17 cellular contexts compared by ENCODE assay signal in genomic region chr2:48319863-48320262, GRCh38. TPM values are rescaled to one million over a fixed set of nuclear protein-coding genes. Genes with fewer than 3 reads are reported as not detected.
DNase-seq lines count a peak whose midpoint lies in the region; ATAC-seq and TF ChIP-seq lines count a peak whose summit lies in the region.
"Had no signal": no experiment of that assay in that cellular context is flagged by ENCODE, and none has a peak within 500 bp of the region (broad histone marks: within the 10 kb centered on the region; RNA-seq: fewer than 3 reads in every experiment).

No MANE protein-coding gene starts in this region.

- H3K9me3 Mint-ChIP-seq in Caco-2 (ENCODE audit: unreplicated experiment): no peaks in the 10 kb centered on the region

- no peak overlapping the region for H3K4me3 Mint-ChIP-seq in Caco-2 (ENCODE audit: unreplicated experiment)

- peak in 1 of 2 experiments; percentile 13 for DNase-seq in HL-60 (ENCODE audit: low read depth in 1 of 2, low spot score in 1 of 2)
- DNase-seq in OCI-M1 (lab: John Stamatoyannopoulos, UW): peak; percentile 79
- no peak for DNase-seq in dorsolateral prefrontal cortex
- no peak for DNase-seq in breast epithelium (ENCODE audit: low spot score in 2 of 2)
- no peak for DNase-seq in Caco-2
- DNase-seq: activated CD4-positive, alpha-beta T cell treated with anti-CD3 and anti-CD28 coated beads for 1 hour; activated CD8-positive, alpha-beta memory T cell treated with anti-CD3 and anti-CD28 coated beads, Interleukin-2, amount 50 U/mL, for 48 hours; brain microvascular endothelial cell; NCI-H1092; NCI-H2171 treated with DMSO at 0.1 percent for 48 hours; NCI-H748 treated with DMSO at 0.1 percent for 48 hours; stimulated activated CD4-positive, alpha-beta T cell treated with anti-CD3 and anti-CD28 coated beads, Interleukin-2, amount 100 ng/mL, for 48 hours had no signal

- H3K4me1 ChIP-seq in BLaER1 treated with 17β-estradiol and CSF1 and Interleukin-3, amounts not matched to agents 10 nM and 100 nM: peaks cover 23 to 63% (median 47%) of the 10 kb centered on the region in 10 experiments
- no peaks in the 10 kb centered on the region for H3K4me1 ChIP-seq in breast epithelium
- peaks cover 11% of the 10 kb centered on the region for H3K4me1 ChIP-seq in Caco-2

- POLR2A ChIA-PET in Caco-2 (lab: Charles Lee): no interaction called here

- peaks cover 0 to 16% (median 10%) of the 10 kb centered on the region in 11 experiments; a peak in 15 of 22 replicates for H3K9me3 ChIP-seq in BLaER1 treated with 17β-estradiol and CSF1 and Interleukin-3, amounts not matched to agents 10 nM and 100 nM (replicated peaks in 1 of 11)
- H3K9me3 ChIP-seq in breast epithelium (no peaks in the 10 kb centered on the region), Caco-2 (no peaks in the 10 kb centered on the region)

- H4K20me1 ChIP-seq in BLaER1 treated with 17β-estradiol and CSF1 and Interleukin-3, amounts not matched to agents 10 nM and 100 nM: peaks cover 0 to 64% (median 28%) of the 10 kb centered on the region in 11 experiments; a peak in 13 of 22 replicates

- H3K4me1 Mint-ChIP-seq in Caco-2 (ENCODE audit: low read depth, unreplicated experiment): peaks cover 26% of the 10 kb centered on the region

- H3K27ac Mint-ChIP-seq in Caco-2 (ENCODE audit: unreplicated experiment): no peak overlapping the region

- peak overlapping the region in 9 of 11 experiments; percentile 36 to 86 (median 58); a peak in 15 of 22 replicates for H3K27ac ChIP-seq in BLaER1 treated with 17β-estradiol and CSF1 and Interleukin-3, amounts not matched to agents 10 nM and 100 nM
- H3K27ac ChIP-seq in HL-60 (replicated peaks) (peak overlapping the region; percentile 74), dorsolateral prefrontal cortex (peak overlapping the region in 38 of 59 donors; percentile 1 to 99 (median 59)), breast epithelium (no peak overlapping the region)
- H3K27ac ChIP-seq: brain microvascular endothelial cell, RWPE1 had no signal

- peaks cover 21% of the 10 kb centered on the region for H3K36me3 Mint-ChIP-seq in Caco-2 (ENCODE audit: insufficient read depth, unreplicated experiment)

- H3K36me3 ChIP-seq in BLaER1 treated with 17β-estradiol and CSF1 and Interleukin-3, amounts not matched to agents 10 nM and 100 nM: peaks cover 0 to 20% (median 4%) of the 10 kb centered on the region in 11 experiments; a peak in 6 of 22 replicates
- no peaks in the 10 kb centered on the region for H3K36me3 ChIP-seq in breast epithelium
- no peaks in the 10 kb centered on the region for H3K36me3 ChIP-seq in Caco-2 (ENCODE audit: control insufficient read depth, insufficient read depth, low read length)
- H3K36me3 ChIP-seq: brain microvascular endothelial cell had no signal

- intact Hi-C loops in dorsolateral prefrontal cortex (cut with DNase I) (no loop called here), breast epithelium (cut with DNase I; ENCODE audit: low total_unique reads) (no loop called here), Caco-2 (cut with micrococcal nuclease; ENCODE audit: unreplicated experiment) (no loop called here)

- ATAC-seq in HG03460 (IDR thresholded peaks at IDR 0.05; ENCODE audit: unreplicated experiment) (no peak), GM18520 (IDR thresholded peaks at IDR 0.05; ENCODE audit: unreplicated experiment) (no peak)
- ATAC-seq: activated naive CD4-positive, alpha-beta T cell treated with anti-CD3 and anti-CD28 coated beads, Interleukin-2, amount 50 U/mL, for 72 hours had no signal

- TF ChIP-seq POLR2A in breast epithelium (IDR thresholded peaks at IDR 0.05): no peak

- H3K27me3 Mint-ChIP-seq in Caco-2 (ENCODE audit: insufficient read depth, unreplicated experiment): no peaks in the 10 kb centered on the region

- peak overlapping the region in 2 of 10 experiments; percentile 31 to 35; a peak in 3 of 20 replicates for H3K4me3 ChIP-seq in BLaER1 treated with 17β-estradiol and CSF1 and Interleukin-3, amounts not matched to agents 10 nM and 100 nM
- H3K4me3 ChIP-seq in HL-60 (replicated peaks; ENCODE audit: insufficient read depth, low read length) (no peak overlapping the region; the same call in 1 of the 2 replicates), dorsolateral prefrontal cortex (no peak overlapping the region), breast epithelium (no peak overlapping the region), Caco-2 (ENCODE audit: low read depth, low read length) (no peak overlapping the region)

- no peak for TF ChIP-seq CTCF in HL-60 (IDR thresholded peaks at IDR 0.05; ENCODE audit: insufficient read depth, low read length)
- TF ChIP-seq CTCF in dorsolateral prefrontal cortex (IDR thresholded peaks at IDR 0.05 in 54 of 56, conservative IDR thresholded peaks at IDR 0.05 in 2 of 56; ENCODE audit: low read depth in 1 of 56, partially characterized antibody in 56 of 56): no peak
- TF ChIP-seq CTCF in breast epithelium (IDR thresholded peaks at IDR 0.05): no peak
- TF ChIP-seq CTCF in Caco-2 (IDR thresholded peaks at IDR 0.05; ENCODE audit: insufficient read depth in 1 of 2, low read depth in 1 of 2, low read length in 1 of 2, severe bottlenecking in 1 of 2, unreplicated experiment in 1 of 2): no peak

- CTCF ChIA-PET in Caco-2 (lab: Charles Lee): no interaction called here

- peak overlapping the region in 5 of 11 experiments; percentile 36 to 71 (median 68); a peak in 7 of 22 replicates for H3K9ac ChIP-seq in BLaER1 treated with 17β-estradiol and CSF1 and Interleukin-3, amounts not matched to agents 10 nM and 100 nM

- H3K4me2 ChIP-seq in BLaER1 treated with 17β-estradiol and CSF1 and Interleukin-3, amounts not matched to agents 10 nM and 100 nM: peak overlapping the region; percentile 30 to 85 (median 68); a peak in 19 of 22 replicates

- no TSS peak for BruUV-seq in Caco-2 (replicated peaks; lab: Mats Ljungman, UMichigan)

- no peaks in the 10 kb centered on the region for H3K27me3 ChIP-seq in BLaER1 treated with 17β-estradiol and CSF1 and Interleukin-3, amounts not matched to agents 10 nM and 100 nM
- H3K27me3 ChIP-seq in HL-60 (ENCODE audit: insufficient read depth, poor library complexity, severe bottlenecking) (no peaks in the 10 kb centered on the region), dorsolateral prefrontal cortex (no peaks in the 10 kb centered on the region), breast epithelium (no peaks in the 10 kb centered on the region), Caco-2 (replicated peaks; ENCODE audit: control insufficient read depth, insufficient read depth, low read length) (no peaks in the 10 kb centered on the region)
- H3K27me3 ChIP-seq: brain microvascular endothelial cell had no signal

RNA-seq across cellular contexts. Expression of gene FOXN2, which starts 5.4 kb away (rescaled TPM):
- 10 to 100 TPM; 18.9 to 82.0 (median 34.8) TPM for total RNA-seq in dorsolateral prefrontal cortex
- total RNA-seq in breast epithelium: 10 to 100 TPM; 25.6 to 66.2 (median 26.3) TPM
- 31.9 and 32.3 TPM in 2 replicates for total RNA-seq in Caco-2 (2022)

Comparison
In these comparisons a context has a peak if more than half of its experiments do, and no peak if none do; other contexts are left out.
1. H3K27ac ChIP-seq: peak in BLaER1 treated with 17β-estradiol and CSF1 and Interleukin-3, amounts not matched to agents 10 nM and 100 nM (9 of 11), HL-60 (single experiment) and dorsolateral prefrontal cortex (38 of 59); none in breast epithelium (0 of 2).